In genomic region chr3:132630612-132631011, GRCh38 we compare ENCODE assay signal across 26 cellular contexts. TPM values are rescaled to one million over a fixed set of nuclear protein-coding genes. Genes with fewer than 3 reads are reported as not detected.
"Had no signal": no experiment of that assay in that cellular context is flagged by ENCODE, and none has a peak within 500 bp of the region (broad histone marks: within the 10 kb centered on the region; RNA-seq: fewer than 3 reads in every experiment).

No MANE protein-coding gene starts in this region.

- FAIRE-seq: islet of Langerhans had no signal

- H3K27ac ChIP-seq: colonic mucosa, dorsolateral prefrontal cortex, left ventricle myocardium inferior, stomach, tibial artery had no signal

- ATAC-seq: activated naive CD4-positive, alpha-beta T cell treated with anti-CD3 and anti-CD28 coated beads, Interleukin-2, amount 50 U/mL, for 72 hours; activated T-cell treated with anti-CD3 and anti-CD28 coated beads, Interleukin-2, amount 50 U/mL, for 72 hours; mucosa of descending colon; natural killer cell treated with Interleukin-12 subunit alpha and Interleukin-12 subunit beta and Interleukin-15 and Interleukin-18, amount 100 ng/mL, for 72 hours; sciatic nerve; stimulated activated naive B cell treated with anti-CD40 and anti-IgM and Interleukin-4, amounts not matched to agents 10 μg/mL and 1 μg/mL and 100 μg/mL, for 72 hours had no signal

- H3K27me3 Mint-ChIP-seq: natural killer cell treated with Interleukin-12 subunit alpha and Interleukin-12 subunit beta and Interleukin-15 and Interleukin-18, amount 100 ng/mL, for 72 hours; stimulated activated naive B cell treated with anti-CD40 and anti-IgM and Interleukin-4, amounts not matched to agents 10 μg/mL and 1 μg/mL and 100 μg/mL, for 72 hours had no signal

- H3K9me3 Mint-ChIP-seq: activated naive CD4-positive, alpha-beta T cell treated with anti-CD3 and anti-CD28 coated beads, Interleukin-2, amount 50 U/mL, for 72 hours; activated T-cell treated with anti-CD3 and anti-CD28 coated beads, Interleukin-2, amount 50 U/mL, for 72 hours; natural killer cell treated with Interleukin-12 subunit alpha and Interleukin-12 subunit beta and Interleukin-15 and Interleukin-18, amount 100 ng/mL, for 72 hours; stimulated activated naive B cell treated with anti-CD40 and anti-IgM and Interleukin-4, amounts not matched to agents 10 μg/mL and 1 μg/mL and 100 μg/mL, for 72 hours; T-helper 2 cell treated with Interferon-gamma antibody and Interleukin-4, amounts not matched to agents 5 μg/mL and 100 μg/mL, for 36 hours had no signal

- H3K4me3 Mint-ChIP-seq: activated T-cell treated with anti-CD3 and anti-CD28 coated beads, Interleukin-2, amount 50 U/mL, for 72 hours; natural killer cell treated with Interleukin-12 subunit alpha and Interleukin-12 subunit beta and Interleukin-15 and Interleukin-18, amount 100 ng/mL, for 72 hours; stimulated activated naive B cell treated with anti-CD40 and anti-IgM and Interleukin-4, amounts not matched to agents 10 μg/mL and 1 μg/mL and 100 μg/mL, for 72 hours; T-helper 2 cell treated with Interferon-gamma antibody and Interleukin-4, amounts not matched to agents 5 μg/mL and 100 μg/mL, for 36 hours had no signal

- H3K36me3 ChIP-seq: colonic mucosa had no signal

- H3K36me3 Mint-ChIP-seq: natural killer cell treated with Interleukin-12 subunit alpha and Interleukin-12 subunit beta and Interleukin-15 and Interleukin-18, amount 100 ng/mL, for 72 hours had no signal

- H3K27ac Mint-ChIP-seq: activated T-cell treated with anti-CD3 and anti-CD28 coated beads, Interleukin-2, amount 50 U/mL, for 72 hours; natural killer cell treated with Interleukin-12 subunit alpha and Interleukin-12 subunit beta and Interleukin-15 and Interleukin-18, amount 100 ng/mL, for 72 hours; stimulated activated naive B cell treated with anti-CD40 and anti-IgM and Interleukin-4, amounts not matched to agents 10 μg/mL and 1 μg/mL and 100 μg/mL, for 72 hours; T-helper 2 cell treated with Interferon-gamma antibody and Interleukin-4, amounts not matched to agents 5 μg/mL and 100 μg/mL, for 36 hours had no signal

- H3K4me1 ChIP-seq: colonic mucosa, stomach had no signal

- H3K9me3 ChIP-seq: colonic mucosa, left ventricle myocardium inferior, mucosa of descending colon, stomach, tibial artery had no signal

- H3K27me3 ChIP-seq: colonic mucosa, dorsolateral prefrontal cortex, stomach, tibial artery had no signal

- H3K4me3 ChIP-seq: colonic mucosa, dorsolateral prefrontal cortex, left ventricle myocardium inferior, lung, mucosa of descending colon, skin epidermis, stomach, tibial artery had no signal

- DNase-seq: activated CD4-positive, alpha-beta T cell treated with anti-CD3 and anti-CD28 coated beads for 4 hours; activated CD4-positive, alpha-beta T cell treated with anti-CD3 and anti-CD28 coated beads, Interleukin-2, amount 50 U/mL, for 4 hours; activated naive CD4-positive, alpha-beta T cell; activated T-cell treated with anti-CD3 and anti-CD28 coated beads for 4 hours; activated T-cell treated with anti-CD3 and anti-CD28 coated beads, Interleukin-2, amount 50 U/mL, for 72 hours; cerebellar nuclear complex; colonic mucosa; dorsolateral prefrontal cortex; effector memory CD4-positive, alpha-beta T cell; left ventricle myocardium inferior; mucosa of descending colon; stimulated activated CD4-positive, alpha-beta T cell treated with anti-CD3 and anti-CD28 coated beads, Interleukin-1b, Interleukin-23, amount 100 ng/mL, for 48 hours; stimulated activated naive B cell treated with anti-CD40 and anti-IgM and Interleukin-4, amounts not matched to agents 10 μg/mL and 1 μg/mL and 100 μg/mL, for 72 hours; stomach; T-helper 1 cell; tibial artery had no signal

RNA-seq across cellular contexts. Expression of gene ACKR4, which starts 33.5 kb away (rescaled TPM):
- total RNA-seq: activated T-cell treated with anti-CD3 and anti-CD28 coated beads, Interleukin-2, amount 50 U/mL, for 72 hours; esophagus mucosa; frontal cortex; myocyte; natural killer cell treated with Interleukin-12 subunit alpha and Interleukin-12 subunit beta and Interleukin-15 and Interleukin-18, amount 100 ng/mL, for 72 hours had no signal
